ENCODE assay signal across 18 cellular contexts in the genomic region with DNA sequence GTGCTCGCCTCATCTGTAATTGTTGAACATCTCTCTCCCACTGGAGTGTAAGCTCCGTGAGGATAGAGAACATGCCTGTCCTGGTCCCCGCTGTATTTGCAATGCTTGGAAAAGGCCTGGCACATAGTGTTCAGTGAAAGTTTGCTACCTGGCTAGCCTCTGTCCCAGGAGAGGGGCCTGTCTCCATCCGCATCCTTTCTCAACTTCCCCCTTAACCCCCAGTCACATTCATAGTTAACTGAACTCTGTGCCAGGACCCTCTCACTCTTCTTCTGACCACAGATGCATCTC. TPM values are rescaled to one million over a fixed set of nuclear protein-coding genes. Genes with fewer than 3 reads are reported as not detected.
"Had no signal": no experiment of that assay in that cellular context is flagged by ENCODE, and none has a peak within 500 bp of the region (broad histone marks: within the 10 kb centered on the region; RNA-seq: fewer than 3 reads in every experiment).

No MANE protein-coding gene starts in this region.

- H3K27ac Mint-ChIP-seq: activated CD4-positive, alpha-beta T cell treated with anti-CD3 and anti-CD28 coated beads, Interleukin-2, amount 10 ng/mL, durations not matched to agents 7 days and 5 days; activated naive CD4-positive, alpha-beta T cell treated with anti-CD3 and anti-CD28 coated beads, Interleukin-2, amount 10 ng/mL, durations not matched to agents 7 days and 5 days had no signal

- H3K4me1 ChIP-seq: lower lobe of right lung, testis had no signal

- H3K9me3 Mint-ChIP-seq: activated CD4-positive, alpha-beta T cell treated with anti-CD3 and anti-CD28 coated beads, Interleukin-2, amount 10 ng/mL, durations not matched to agents 7 days and 5 days; activated naive CD4-positive, alpha-beta T cell treated with anti-CD3 and anti-CD28 coated beads, Interleukin-2, amount 10 ng/mL, durations not matched to agents 7 days and 5 days; naive thymus-derived CD8-positive, alpha-beta T cell had no signal

- ATAC-seq: activated CD4-positive, CD25-positive, alpha-beta regulatory T cell treated with anti-CD3 and anti-CD28 coated beads, Interleukin-2, amount 50 U/mL, for 24 hours; foreskin keratinocyte; lower lobe of right lung; naive thymus-derived CD8-positive, alpha-beta T cell; SK-N-SH treated with all-trans-retinoic acid at 6 μM for 48 hours had no signal

- H3K36me3 ChIP-seq: lower lobe of right lung had no signal

- H3K4me3 Mint-ChIP-seq: activated CD4-positive, alpha-beta T cell treated with anti-CD3 and anti-CD28 coated beads, Interleukin-2, amount 10 ng/mL, durations not matched to agents 7 days and 5 days; activated naive CD4-positive, alpha-beta T cell treated with anti-CD3 and anti-CD28 coated beads, Interleukin-2, amount 10 ng/mL, durations not matched to agents 7 days and 5 days; naive thymus-derived CD8-positive, alpha-beta T cell had no signal

- H3K9me3 ChIP-seq: lower lobe of right lung, testis had no signal

- DNase-seq: activated CD4-positive, alpha-beta T cell treated with anti-CD3 and anti-CD28 coated beads, Interleukin-2, amount 10 ng/mL, durations not matched to agents 7 days and 5 days; activated naive CD4-positive, alpha-beta T cell treated with anti-CD3 and anti-CD28 coated beads, Interleukin-2, amount 10 ng/mL, durations not matched to agents 7 days and 5 days; activated T-cell treated with anti-CD3 and anti-CD28 coated beads, Interleukin-2, amount 50 U/mL, for 1 hour; amygdala; cerebellar nuclear complex; cortex of kidney; foreskin keratinocyte; lower lobe of right lung; naive thymus-derived CD8-positive, alpha-beta T cell; occipital lobe; stimulated activated CD4-positive, alpha-beta T cell treated with anti-CD3 and anti-CD28 coated beads, Interleukin-2, amount 100 ng/mL, for 48 hours; stimulated activated naive CD4-positive, alpha-beta T cell; trophoblast cell had no signal

- H3K4me3 ChIP-seq: lower lobe of right lung, testis had no signal

- H3K36me3 Mint-ChIP-seq: activated naive CD4-positive, alpha-beta T cell treated with anti-CD3 and anti-CD28 coated beads, Interleukin-2, amount 10 ng/mL, durations not matched to agents 7 days and 5 days; naive thymus-derived CD8-positive, alpha-beta T cell had no signal

- H3K27ac ChIP-seq: foreskin keratinocyte, lower lobe of right lung, testis, VCaP had no signal

- H3K27me3 ChIP-seq: foreskin keratinocyte, testis had no signal

RNA-seq across cellular contexts. Expression of a gene that starts 15.2 kb away (rescaled TPM):
- total RNA-seq: occipital lobe; T-helper 2 cell treated with Interferon-gamma antibody and Interleukin-4, amounts not matched to agents 100 ng/mL and 5 ng/mL, for 36 hours had no signal
- polyA plus RNA-seq: naive thymus-derived CD8-positive, alpha-beta T cell had no signal
